ENCODE assay signal across 8 cellular contexts in genomic region chr2:196068271-196069209, GRCh38. TPM values are rescaled to one million over a fixed set of nuclear protein-coding genes. Genes with fewer than 3 reads are reported as not detected.
DNase-seq lines count a peak whose midpoint lies in the region; ATAC-seq lines count a peak whose summit lies in the region.

Gene DNAH7, minus strand, starts transcription at chr2:196068837. Its CDS starts 126 bp downstream, at chr2:196068711.

- peak within 1 kb of the TSS; percentile 35 for H4K91ac ChIP-seq in mesenchymal stem cell (ENCODE audit: low read length)

- peak within 1 kb of the TSS in 1 of 2 experiments; percentile 35 for H3K4ac ChIP-seq in mesenchymal stem cell (ENCODE audit: low read depth in 1 of 2, low read length in 2 of 2)

- H3K79me1 ChIP-seq in mesenchymal stem cell (replicated peaks; ENCODE audit: low read length, poor library complexity, severe bottlenecking) = no peaks in the 10 kb centered on the region

- H2BK5ac ChIP-seq in mesenchymal stem cell (ENCODE audit: low read depth, low read length, poor library complexity, severe bottlenecking) = no peak within 1 kb of the TSS

- peak within 1 kb of the TSS; percentile 8 to 42 for H3K18ac ChIP-seq in mesenchymal stem cell (ENCODE audit: low read depth in 1 of 2, low read length in 2 of 2)

- H3K23ac ChIP-seq in mesenchymal stem cell (ENCODE audit: low read length in 2 of 2) = no peak within 1 kb of the TSS

- H3K9me3 ChIP-seq in endocrine pancreas (ENCODE audit: control insufficient read depth, low read length) = no peaks in the 10 kb centered on the region
- H3K9me3 ChIP-seq in mesenchymal stem cell (ENCODE audit: control insufficient read depth, low read length) = no peaks in the 10 kb centered on the region

- H4K8ac ChIP-seq in mesenchymal stem cell (ENCODE audit: low read length) = peak within 1 kb of the TSS; percentile 96

- H3K14ac ChIP-seq in mesenchymal stem cell (ENCODE audit: low read length in 2 of 2) = no peak within 1 kb of the TSS

- WGBS in mesenchymal stem cell = 9% methylated on average over 51 of the region's 53 CpGs

- no peak within 1 kb of the TSS for H2BK15ac ChIP-seq in mesenchymal stem cell (ENCODE audit: low read depth, poor library complexity, severe bottlenecking)

- peaks cover 4% of the 10 kb centered on the region for H3K4me1 ChIP-seq in endocrine pancreas (ENCODE audit: control insufficient read depth, insufficient read depth, low read length)
- no peaks in the 10 kb centered on the region for H3K4me1 ChIP-seq in mesenchymal stem cell (ENCODE audit: control insufficient read depth, insufficient read depth, low read depth, low read length)

- H2BK12ac ChIP-seq in mesenchymal stem cell (ENCODE audit: low read length in 2 of 2) = no peak within 1 kb of the TSS

- DNase-seq in COR-L47 (lab: John Stamatoyannopoulos, UW) (peak; percentile 84), HT1080 (ENCODE audit: low read depth) (peak; percentile 82), mesenchymal stem cell (peak; percentile 88)
- peak; percentile 69 for DNase-seq in NK-92 treated with Interleukin-12 subunit alpha and Interleukin-12 subunit beta, amount 100 ng/mL, for 24 hours (lab: John Stamatoyannopoulos, UW)
- peak; percentile 81 to 89 (median 83) for DNase-seq in activated CD8-positive, alpha-beta memory T cell treated with anti-CD3 and anti-CD28 coated beads for 48 hours (ENCODE audit: low read depth in 2 of 3, low spot score in 2 of 3)
- peak; percentile 69 for DNase-seq in stimulated activated CD8-positive, alpha-beta memory T cell treated with anti-CD3 and anti-CD28 coated beads, Interleukin-12 subunit alpha, Interleukin-12 subunit beta, amount 100 ng/mL, for 24 hours (ENCODE audit: extremely low read depth)

- H3K27me3 ChIP-seq in endocrine pancreas (ENCODE audit: control insufficient read depth, insufficient read depth, low read length) (no peaks in the 10 kb centered on the region), mesenchymal stem cell (ENCODE audit: control insufficient read depth in 1 of 2, insufficient read depth in 1 of 2, low read length in 2 of 2) (peaks cover 0 to 5% of the 10 kb centered on the region in 2 experiments)

- peak within 1 kb of the TSS; percentile 67 for H3K4me2 ChIP-seq in mesenchymal stem cell (ENCODE audit: low read length, poor library complexity, severe bottlenecking)

- peak; percentile 99 for ATAC-seq in GM21360 (IDR thresholded peaks at IDR 0.05; ENCODE audit: unreplicated experiment)

- H2BK120ac ChIP-seq in mesenchymal stem cell (ENCODE audit: low read depth, low read length) = no peak within 1 kb of the TSS

- H3K9ac ChIP-seq in endocrine pancreas (ENCODE audit: control insufficient read depth, insufficient read depth, low read length) (peak within 1 kb of the TSS; percentile 85), mesenchymal stem cell (ENCODE audit: low read length) (peak within 1 kb of the TSS; percentile 96)

- H3K4me3 ChIP-seq in endocrine pancreas (ENCODE audit: control insufficient read depth, insufficient read depth, low read length) (peak within 1 kb of the TSS; percentile 92), mesenchymal stem cell (ENCODE audit: insufficient read depth in 1 of 2, low read depth in 1 of 2, low read length in 2 of 2) (peak within 1 kb of the TSS; percentile 77 to 94)

- H2AFZ ChIP-seq in mesenchymal stem cell (ENCODE audit: low read depth, low read length) = peak within 1 kb of the TSS; percentile 93

- H3K27ac ChIP-seq in mesenchymal stem cell (ENCODE audit: low read length, poor library complexity, severe bottlenecking) = peak within 1 kb of the TSS; percentile 43

- H2AK5ac ChIP-seq in mesenchymal stem cell (ENCODE audit: low read length, severe bottlenecking) = peak within 1 kb of the TSS; percentile 46

- no peaks in the 10 kb centered on the region for H3K36me3 ChIP-seq in endocrine pancreas (ENCODE audit: control insufficient read depth, insufficient read depth, low read length)
- H3K36me3 ChIP-seq in mesenchymal stem cell (ENCODE audit: control insufficient read depth in 1 of 2, insufficient read depth in 2 of 2, low read depth in 1 of 2, low read length in 2 of 2) = no peaks in the 10 kb centered on the region

RNA-seq across cellular contexts. Expression of gene DNAH7, which starts in this region (rescaled TPM):
- total RNA-seq in HT1080 (2014; rRNA removed; shearing (Covaris generic)) = under 0.01 and 0.06 TPM in 2 replicates
- 0.36 and 0.61 TPM in 2 replicates for polyA plus RNA-seq in HT1080 (2015; cell fraction: cytosol; rRNA removed)
- polyA plus RNA-seq in HT1080 (2015; cell fraction: nucleus; rRNA removed) = 0.88 and 1.2 TPM in 2 replicates
- 0.23 TPM for polyA plus RNA-seq in mesenchymal stem cell (2013, experiment 1 of 2)
- polyA plus RNA-seq in mesenchymal stem cell (2013, experiment 2 of 2) = 0.49 TPM

Comparison
In these comparisons a context has a peak if more than half of its experiments do, and no peak if none do; other contexts are left out.
1. Peak in every context shown above with its lines: DNase-seq, ATAC-seq, H3K4me3 ChIP-seq and H3K27ac ChIP-seq.